In the genomic region with DNA sequence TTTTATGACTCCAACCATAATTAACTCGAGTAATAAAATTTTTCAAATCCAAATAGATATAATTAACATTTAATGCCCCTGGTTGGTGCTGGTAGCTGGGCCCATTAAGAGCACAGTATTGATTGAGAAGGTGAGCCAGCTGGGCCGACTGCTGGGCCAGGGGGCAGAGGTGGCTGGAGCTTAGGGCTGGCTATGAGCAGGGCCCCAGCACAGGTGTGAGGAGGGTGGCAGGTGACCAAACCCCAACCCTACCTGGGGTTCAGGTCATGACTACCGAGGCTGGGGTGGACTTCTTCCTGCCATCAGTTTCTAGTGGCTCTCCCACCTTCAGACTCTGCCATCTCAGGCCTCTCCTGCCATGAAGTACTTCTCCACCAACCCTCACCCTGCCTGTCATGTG, we compare ENCODE assay signal across 19 cellular contexts.
"Had no signal": no experiment of that assay in that cellular context is flagged by ENCODE, and none has a peak within 500 bp of the region (broad histone marks: within the 10 kb centered on the region; RNA-seq: fewer than 3 reads in every experiment).

No MANE protein-coding gene starts in this region.

- H3K4me3 ChIP-seq: colonic mucosa, hepatocyte, lung, sigmoid colon, skin epidermis, stomach, thyroid gland had no signal

- H3K27me3 ChIP-seq: neutrophil, thyroid gland had no signal

- H3K27ac Mint-ChIP-seq: naive thymus-derived CD4-positive, alpha-beta T cell; nephron progenitor cell had no signal

- ATAC-seq: left ventricle myocardium superior; naive thymus-derived CD4-positive, alpha-beta T cell had no signal

- H3K4me1 ChIP-seq: colonic mucosa, sigmoid colon, stomach, thyroid gland had no signal

- H3K36me3 ChIP-seq: colonic mucosa, neutrophil, sigmoid colon, stomach, thyroid gland had no signal

- H3K4me3 Mint-ChIP-seq: naive thymus-derived CD4-positive, alpha-beta T cell; type B pancreatic cell had no signal

- H3K9me3 Mint-ChIP-seq: naive thymus-derived CD4-positive, alpha-beta T cell; nephron progenitor cell; type B pancreatic cell had no signal

- H3K27ac ChIP-seq: colonic mucosa, hepatocyte, neutrophil, sigmoid colon, skin epidermis, stomach, thyroid gland had no signal

- H3K9me3 ChIP-seq: colonic mucosa, neutrophil, sigmoid colon, stomach, thyroid gland had no signal

- H2AFZ ChIP-seq: hepatocyte had no signal

- DNase-seq: colonic mucosa; dermis blood vessel endothelial cell; effector CD8-positive, alpha-beta T cell; foreskin melanocyte; kidney; mesendoderm; naive thymus-derived CD4-positive, alpha-beta T cell; sigmoid colon; stimulated activated CD4-positive, alpha-beta T cell treated with anti-CD3 and anti-CD28 coated beads, Interleukin-12 subunit alpha, Interleukin-12 subunit beta, amount 100 ng/mL, for 4 hours; stimulated activated naive CD4-positive, alpha-beta T cell; stomach had no signal

- H3K4me2 ChIP-seq: hepatocyte had no signal

- H3K36me3 Mint-ChIP-seq: naive thymus-derived CD4-positive, alpha-beta T cell; type B pancreatic cell had no signal
